ENCODE assay signal across 1 cellular context in the genomic region with DNA sequence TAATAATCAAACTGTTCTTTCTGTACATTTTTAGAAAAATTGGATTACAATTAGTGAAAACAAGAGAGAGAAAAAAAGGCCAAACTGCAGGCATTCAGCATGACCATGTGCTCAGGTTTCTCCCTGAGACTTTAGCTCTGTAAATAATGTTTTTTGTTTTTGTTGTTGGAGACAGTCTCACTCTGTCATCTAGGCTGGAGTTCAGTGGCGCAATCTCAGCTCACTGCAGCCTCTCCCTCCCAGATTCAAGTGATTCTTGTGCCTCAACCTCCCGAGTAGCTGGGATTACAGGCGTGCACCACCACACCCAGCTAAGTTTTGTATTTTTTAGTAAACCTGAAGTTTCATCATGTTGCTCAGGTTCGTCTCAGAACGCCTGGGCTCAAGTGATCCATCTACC.
TF ChIP-seq lines count a peak whose summit lies in the region.

No MANE protein-coding gene starts in this region.

TF ChIP-seq in WTC11, 78 proteins besides CTCF, POLR2A, EP300 and RAD21 (continued from another document):
- no peak for TF ChIP-seq HMGXB4 (CRISPR knock-in tag; IDR thresholded peaks at IDR 0.05)
TF ChIP-seq in WTC11: peak in this region for 0.
